In genomic region chr3:62873672-62874397, GRCh38 we compare ENCODE assay signal across 9 cellular contexts. TPM values are rescaled to one million over a fixed set of nuclear protein-coding genes. Genes with fewer than 3 reads are reported as not detected.
A peak's percentile ranks its signal among the peaks of the same experiment; 100 is the strongest.
DNase-seq lines count a peak whose midpoint lies in the region; ATAC-seq, FAIRE-seq and TF ChIP-seq lines count a peak whose summit lies in the region.
"Had no signal": no experiment of that assay in that cellular context is flagged by ENCODE, and none has a peak within 500 bp of the region (broad histone marks: within the 10 kb centered on the region; RNA-seq: fewer than 3 reads in every experiment).

No MANE protein-coding gene starts in this region.

- H3K27ac ChIP-seq in K562 (ENCODE audit: extremely low read depth, low read depth, low read length) (no peak overlapping the region), keratinocyte (ENCODE audit: control insufficient read depth, insufficient read depth, low read length) (no peak overlapping the region), subcutaneous abdominal adipose tissue (ENCODE audit: low read depth, low read length) (no peak overlapping the region)

- H2AFZ ChIP-seq in K562 (ENCODE audit: low read depth, low read length), result no peak overlapping the region
- no peak overlapping the region for H2AFZ ChIP-seq in keratinocyte (ENCODE audit: control insufficient read depth, low read length)

- H3K27me3 ChIP-seq in K562 (ENCODE audit: control insufficient read depth in 2 of 2, insufficient read depth in 2 of 2, low read length in 2 of 2) (no peaks in the 10 kb centered on the region; a peak in 1 of 5 replicates), keratinocyte (ENCODE audit: control insufficient read depth, extremely low read depth, insufficient read depth, low read length) (peaks cover 40% of the 10 kb centered on the region), subcutaneous abdominal adipose tissue (ENCODE audit: control insufficient read depth in 5 of 5, insufficient read depth in 4 of 5, low read length in 5 of 5) (peaks cover 6 to 42% (median 24%) of the 10 kb centered on the region in 5 donors)

- intact Hi-C loops in K562 (cut with micrococcal nuclease), result no loop called here

- DNase-seq in GM10248 (ENCODE audit: extremely low spot score), result peak; percentile 13
- peak; percentile 73 for DNase-seq in NCI-H146 treated with DMSO at 0.1 percent for 48 hours (lab: John Stamatoyannopoulos, UW; ENCODE audit: unreplicated experiment)
- peak in 1 of 4 experiments; percentile 2 for DNase-seq in K562 (ENCODE audit: extremely low read depth in 1 of 4, low spot score in 3 of 4)
- no peak for DNase-seq in keratinocyte (ENCODE audit: low read depth, low spot score)

- CTCF ChIA-PET in GM10248 (lab: Yijun Ruan, JAX) (no interaction called here), K562 (lab: Yijun Ruan, JAX; ENCODE audit: low intra/inter-chr PET ratio) (no interaction called here)

- H3K4me2 ChIP-seq in K562 (ENCODE audit: insufficient read depth, low read length) (no peak overlapping the region), keratinocyte (ENCODE audit: control insufficient read depth, extremely low read depth, insufficient read depth, low read depth, low read length) (peak overlapping the region; percentile 56)

- no peaks in the 10 kb centered on the region for H3K79me2 ChIP-seq in K562 (ENCODE audit: control insufficient read depth, insufficient read depth, low read length)
- no peaks in the 10 kb centered on the region for H3K79me2 ChIP-seq in keratinocyte (ENCODE audit: control insufficient read depth, insufficient read depth, low read length)

- no peak for TF ChIP-seq CTCF in GM10248 (IDR thresholded peaks at IDR 0.05; ENCODE audit: control extremely low read depth, extremely low read depth, low read depth, missing control alignments)
- TF ChIP-seq CTCF in K562 (IDR thresholded peaks at IDR 0.05 in 2 of 3, conservative IDR thresholded peaks at IDR 0.05 in 1 of 3; ENCODE audit: insufficient read depth in 2 of 3, low read depth in 1 of 3, low read length in 3 of 3), result no peak
- peak in 1 of 3 experiments; percentile 18 for TF ChIP-seq CTCF in keratinocyte (optimal IDR thresholded peaks at IDR 0.05 in 1 of 3, IDR thresholded peaks at IDR 0.05 in 1 of 3, conservative IDR thresholded peaks at IDR 0.05 in 1 of 3; ENCODE audit: extremely low read depth in 1 of 3, insufficient read depth in 2 of 3, low read length in 3 of 3)

- H4K20me1 ChIP-seq in K562 (replicated peaks; ENCODE audit: control insufficient read depth, insufficient read depth, low read length) (no peaks in the 10 kb centered on the region), keratinocyte (ENCODE audit: control insufficient read depth, extremely low read depth, insufficient read depth, low read length) (no peaks in the 10 kb centered on the region)

- no peak for TF ChIP-seq POLR2A in K562 (conservative IDR thresholded peaks at IDR 0.05)

- ATAC-seq in K562 (peak; percentile 57; the same call in 2 of the 3 replicates), HG03442 (IDR thresholded peaks at IDR 0.05; ENCODE audit: unreplicated experiment) (no peak), HG02973 (IDR thresholded peaks at IDR 0.05; ENCODE audit: unreplicated experiment) (no peak), HG02938 (IDR thresholded peaks at IDR 0.05; ENCODE audit: unreplicated experiment) (no peak)

- FAIRE-seq in K562 (lab: Jason Lieb, UNC) (no peak), keratinocyte (lab: Jason Lieb, UNC) (no peak)

- BruUV-seq in K562 (replicated peaks; lab: Mats Ljungman, UMichigan), result no TSS peak

- H3K4me1 ChIP-seq in K562 (replicated peaks in 1 of 2; ENCODE audit: control insufficient read depth in 2 of 2, insufficient read depth in 2 of 2, low read length in 2 of 2) (peaks cover 0 to 8% of the 10 kb centered on the region in 2 experiments; a peak in 2 of 5 replicates), keratinocyte (ENCODE audit: control insufficient read depth, extremely low read depth, insufficient read depth, low read length) (peaks cover 9% of the 10 kb centered on the region), subcutaneous abdominal adipose tissue (ENCODE audit: control insufficient read depth in 5 of 5, insufficient read depth in 5 of 5, low read length in 5 of 5) (peaks cover 0 to 20% (median 16%) of the 10 kb centered on the region in 5 donors)

- POLR2A ChIA-PET in GM10248 (lab: Yijun Ruan, JAX) (no interaction called here), K562 (lab: Yijun Ruan, JAX) (no interaction called here)

- dilution Hi-C loops in keratinocyte (cut with MboI; ENCODE audit: extremely low pct_ligation_motif_present, low sequenced_read_pairs), result no loop called here

- H3K9ac ChIP-seq in K562 (ENCODE audit: insufficient read depth in 1 of 2, low read depth in 2 of 2, low read length in 2 of 2) (no peak overlapping the region), keratinocyte (ENCODE audit: control insufficient read depth, extremely low read depth, insufficient read depth, low read length) (no peak overlapping the region), subcutaneous abdominal adipose tissue (ENCODE audit: low read length in 5 of 5) (no peak overlapping the region)

- TF ChIP-seq RAD21 in K562 (CRISPR knock-in tag; conservative IDR thresholded peaks at IDR 0.05 in 1 of 2, IDR thresholded peaks at IDR 0.05 in 1 of 2), result no peak

- 2% methylated on average over 23 of the region's 56 CpGs for WGBS in K562 (ENCODE audit: insufficient coverage, low coverage, missing lambda C conversion rate)

- H3K4me3 ChIP-seq in K562 (no peak overlapping the region), keratinocyte (ENCODE audit: control insufficient read depth in 2 of 3, extremely low read depth in 1 of 3, insufficient read depth in 2 of 3, low read depth in 1 of 3, low read length in 3 of 3) (peak overlapping the region; percentile 27 to 35 (median 32)), subcutaneous abdominal adipose tissue (ENCODE audit: low read depth in 1 of 5, low read length in 5 of 5) (peak overlapping the region in 4 of 5 donors; percentile 45 to 74 (median 59))

- TF ChIP-seq EP300 in K562 (IDR thresholded peaks at IDR 0.05; ENCODE audit: low read length), result no peak

- H3K9me1 ChIP-seq in K562 (ENCODE audit: control insufficient read depth, insufficient read depth, low read length), result no peaks in the 10 kb centered on the region
- no peaks in the 10 kb centered on the region for H3K9me1 ChIP-seq in keratinocyte (ENCODE audit: control insufficient read depth, extremely low read depth, insufficient read depth, low read length)

- H3K9me3 ChIP-seq in K562 (replicated peaks; ENCODE audit: control insufficient read depth, insufficient read depth, low read depth, low read length), result no peaks in the 10 kb centered on the region
- H3K9me3 ChIP-seq in keratinocyte (ENCODE audit: control insufficient read depth, low read depth, low read length), result no peaks in the 10 kb centered on the region
- peaks cover 0 to 4% (median 0%) of the 10 kb centered on the region in 5 donors for H3K9me3 ChIP-seq in subcutaneous abdominal adipose tissue (ENCODE audit: control insufficient read depth in 5 of 5, low read length in 5 of 5)

- in situ Hi-C loops in K562 (cut with MboI), result no loop called here

- no peaks in the 10 kb centered on the region for H3K36me3 ChIP-seq in K562 (ENCODE audit: control insufficient read depth, insufficient read depth, low read length)
- no peaks in the 10 kb centered on the region for H3K36me3 ChIP-seq in keratinocyte (ENCODE audit: control insufficient read depth in 2 of 2, extremely low read depth in 1 of 2, insufficient read depth in 2 of 2, low read length in 2 of 2)
- H3K36me3 ChIP-seq in subcutaneous abdominal adipose tissue (ENCODE audit: control insufficient read depth in 5 of 5, insufficient read depth in 5 of 5, low read length in 5 of 5), result no peaks in the 10 kb centered on the region

TF ChIP-seq in K562, 482 proteins besides CTCF, POLR2A, EP300 and RAD21 (continues in another document):
- TF ChIP-seq THAP12 (CRISPR knock-in tag; IDR thresholded peaks at IDR 0.05), result no peak

RNA-seq across cellular contexts. Expression of gene CADPS, which starts 1.4 kb away (rescaled TPM):
- not detected in 2 replicates for total RNA-seq in K562 (2011; cell fraction: chromatin; rRNA removed; ENCODE audit: low replicate concordance)
- total RNA-seq in K562 (2011; cell fraction: nucleolus; rRNA removed), result not detected in 2 replicates
- total RNA-seq in K562 (2011; cell fraction: nucleoplasm; rRNA removed), result not detected in 2 replicates
- total RNA-seq in K562 (2014; rRNA removed), result not detected in 2 replicates
- total RNA-seq in K562 (2014; rRNA removed; fragmentation: Illumina TruSeq; extraction: Trizol), result not detected in 2 replicates
- not detected in 2 replicates for total RNA-seq in K562 (2015; rRNA removed; fragmentation: Illumina TruSeq; extraction: Trizol)
- not detected in 2 replicates for total RNA-seq in K562 (2021)
- polyA plus RNA-seq in K562 (2011; rRNA removed), result not detected in 2 replicates
- not detected in 2 replicates for polyA plus RNA-seq in K562 (2011; cell fraction: cytosol; rRNA removed)
- not detected in 2 replicates for polyA plus RNA-seq in K562 (2011; cell fraction: nucleus; rRNA removed)
- polyA plus RNA-seq in K562 (2012), result 0.04 TPM in 1 of 2 replicates, not detected in the other
- polyA plus RNA-seq in K562 (2014; fragmentation: Illumina TruSeq; extraction: Trizol), result not detected in 2 replicates
- polyA plus RNA-seq in K562 (2014; fragmentation: Nextera tagmentation; extraction: Ambion mirVana), result not detected
- not detected in 2 replicates for polyA plus RNA-seq in K562 (2014; rRNA removed)
- not detected in 2 replicates for polyA minus RNA-seq in K562 (2011; rRNA and poly(A)+ RNA removed)
- polyA minus RNA-seq in K562 (2011; cell fraction: cytosol; rRNA and poly(A)+ RNA removed), result not detected in 2 replicates
- not detected in 2 replicates for polyA minus RNA-seq in K562 (2011; cell fraction: nucleus; rRNA and poly(A)+ RNA removed)
- polyA plus RNA-seq in keratinocyte, result not detected in 3 replicates
- polyA plus RNA-seq in keratinocyte (2011; ENCODE audit: low read depth), result not detected
- polyA plus RNA-seq in keratinocyte (2011; cell fraction: cytosol; rRNA removed), result not detected in 2 replicates
- polyA plus RNA-seq in keratinocyte (2011; cell fraction: nucleus; rRNA removed), result 0.04 and 0.38 TPM in 2 replicates
- not detected in 2 replicates for polyA plus RNA-seq in keratinocyte (2012; ENCODE audit: low replicate concordance)
- polyA minus RNA-seq in keratinocyte, result not detected in 3 replicates
- not detected for polyA minus RNA-seq in keratinocyte (2011; cell fraction: cytosol; rRNA and poly(A)+ RNA removed)
- polyA minus RNA-seq in keratinocyte (2011; cell fraction: nucleus; rRNA and poly(A)+ RNA removed), result not detected in 2 replicates
- total RNA-seq: NCI-H460 had no signal
